20 cellular contexts compared by ENCODE assay signal in genomic region chr2:189088566-189089225, GRCh38.
"Had no signal": no experiment of that assay in that cellular context is flagged by ENCODE, and none has a peak within 500 bp of the region (broad histone marks: within the 10 kb centered on the region; RNA-seq: fewer than 3 reads in every experiment).

No MANE protein-coding gene starts in this region.

- H3K4me3 Mint-ChIP-seq: activated CD8-positive, alpha-beta T cell treated with anti-CD3 and anti-CD28 coated beads, Interleukin-2, amount 10 ng/mL, durations not matched to agents 7 days and 5 days; activated T-cell treated with anti-CD3 and anti-CD28 coated beads, Interleukin-2, amount 50 U/mL, for 72 hours; T-helper 17 cell; WTC11 had no signal

- H3K27me3 Mint-ChIP-seq: T-helper 17 cell had no signal

- H3K9me3 Mint-ChIP-seq: activated naive CD4-positive, alpha-beta T cell treated with anti-CD3 and anti-CD28 coated beads, Interleukin-2, amount 50 U/mL, for 72 hours; WTC11 had no signal

- H3K9me3 ChIP-seq: body of pancreas, ovary had no signal

- H3K27ac ChIP-seq: body of pancreas, coronary artery, ovary had no signal

- H3K36me3 Mint-ChIP-seq: activated naive CD4-positive, alpha-beta T cell treated with anti-CD3 and anti-CD28 coated beads, Interleukin-2, amount 50 U/mL, for 72 hours; WTC11 had no signal

- H3K36me3 ChIP-seq: ovary had no signal

- H3K27ac Mint-ChIP-seq: activated CD8-positive, alpha-beta T cell treated with anti-CD3 and anti-CD28 coated beads, Interleukin-2, amount 10 ng/mL, durations not matched to agents 7 days and 5 days; activated naive CD4-positive, alpha-beta T cell treated with anti-CD3 and anti-CD28 coated beads, Interleukin-2, amount 50 U/mL, for 72 hours; activated T-cell treated with anti-CD3 and anti-CD28 coated beads, Interleukin-2, amount 50 U/mL, for 72 hours; T-helper 17 cell; WTC11 had no signal

- H3K27me3 ChIP-seq: body of pancreas, ovary had no signal

- DNase-seq: activated CD4-positive, alpha-beta T cell treated with anti-CD3 and anti-CD28 coated beads for 4 hours; activated CD8-positive, alpha-beta memory T cell treated with anti-CD3 and anti-CD28 coated beads, Interleukin-2, amount 50 U/mL, for 4 hours; activated CD8-positive, alpha-beta T cell treated with anti-CD3 and anti-CD28 coated beads, Interleukin-2, amount 10 ng/mL, durations not matched to agents 7 days and 5 days; activated gamma-delta T cell; activated T-cell treated with anti-CD3 and anti-CD28 coated beads, Interleukin-2, amount 50 U/mL, for 72 hours; amniotic stem cell; body of pancreas; central memory CD4-positive, alpha-beta T cell; foreskin fibroblast; glutamatergic neuron; kidney glomerular epithelial cell; ovary; stimulated activated CD4-positive, alpha-beta T cell treated with anti-CD3 and anti-CD28 coated beads, Interleukin-12 subunit alpha, Interleukin-12 subunit beta, amount 100 ng/mL, for 4 hours; stimulated activated CD4-positive, alpha-beta T cell treated with anti-CD3 and anti-CD28 coated beads, Interleukin-2, amount 100 ng/mL, for 24 hours; T-helper 17 cell had no signal

- H3K4me1 ChIP-seq: body of pancreas had no signal

- H3K4me3 ChIP-seq: body of pancreas, coronary artery, ovary had no signal

- ATAC-seq: activated CD8-positive, alpha-beta T cell treated with anti-CD3 and anti-CD28 coated beads, Interleukin-2, amount 10 ng/mL, durations not matched to agents 7 days and 5 days; activated naive CD4-positive, alpha-beta T cell treated with anti-CD3 and anti-CD28 coated beads, Interleukin-2, amount 50 U/mL, for 72 hours; activated T-cell treated with anti-CD3 and anti-CD28 coated beads, Interleukin-2, amount 50 U/mL, for 72 hours; body of pancreas; esophagus mucosa; sciatic nerve; T-helper 17 cell; WTC11 had no signal
